8 cellular contexts compared by ENCODE assay signal in genomic region chr3:50245831-50246516, GRCh38.
DNase-seq lines count a peak whose midpoint lies in the region; ATAC-seq and TF ChIP-seq lines count a peak whose summit lies in the region.

No MANE protein-coding gene starts in this region.

- H3F3A ChIP-seq in OCI-LY1 (ENCODE audit: insufficient read depth, low read length) = no peaks in the 10 kb centered on the region

- H3K9ac ChIP-seq in BLaER1 treated with 17β-estradiol and CSF1 and Interleukin-3, amounts not matched to agents 10 nM and 100 nM = peak overlapping the region; percentile 80 to 99 (median 97)
- H3K9ac ChIP-seq in OCI-LY1 (ENCODE audit: low read length) (peak overlapping the region; percentile 56; the same call in 1 of the 2 replicates), muscle layer of colon (ENCODE audit: low read length) (peak overlapping the region; percentile 34)

- peak; percentile 59 for ATAC-seq in GM19328 (IDR thresholded peaks at IDR 0.05; ENCODE audit: unreplicated experiment)
- ATAC-seq in HG03469 (IDR thresholded peaks at IDR 0.05; ENCODE audit: unreplicated experiment) = peak; percentile 24

- no peaks in the 10 kb centered on the region for H3K9me2 ChIP-seq in OCI-LY1 (ENCODE audit: low read depth, low read length)

- DNase-seq in activated T-cell treated with anti-CD3 and anti-CD28 coated beads for 48 hours (ENCODE audit: low read depth) (peak; percentile 94), erythroblast (lab: John Stamatoyannopoulos, UW) (peak; percentile 87 to 94)
- peak; percentile 99 for DNase-seq in stimulated activated CD8-positive, alpha-beta memory T cell treated with anti-CD3 and anti-CD28 coated beads, Interleukin-4, amount 100 ng/mL, for 48 hours

- peaks cover 7% of the 10 kb centered on the region; the same call in 1 of the 2 replicates for H3K79me2 ChIP-seq in OCI-LY1 (ENCODE audit: insufficient read depth, low read length)

- no peaks in the 10 kb centered on the region for H3K27me3 ChIP-seq in BLaER1 treated with 17β-estradiol and CSF1 and Interleukin-3, amounts not matched to agents 10 nM and 100 nM
- no peaks in the 10 kb centered on the region for H3K27me3 ChIP-seq in OCI-LY1 (ENCODE audit: insufficient read depth, low read length)
- no peaks in the 10 kb centered on the region for H3K27me3 ChIP-seq in muscle layer of colon (ENCODE audit: control insufficient read depth in 1 of 2, insufficient read depth in 2 of 2, low read length in 2 of 2)

- TF ChIP-seq CTCF in OCI-LY1 (IDR thresholded peaks at IDR 0.05; ENCODE audit: low read length) = peak; percentile 98

- H3K9me3 ChIP-seq in BLaER1 treated with 17β-estradiol and CSF1 and Interleukin-3, amounts not matched to agents 10 nM and 100 nM (replicated peaks in 1 of 11) = no peaks in the 10 kb centered on the region
- H3K9me3 ChIP-seq in OCI-LY1 (ENCODE audit: low read length) = no peaks in the 10 kb centered on the region
- no peaks in the 10 kb centered on the region for H3K9me3 ChIP-seq in muscle layer of colon (ENCODE audit: low read length)

- no peak for TF ChIP-seq POLR2A in erythroblast (IDR thresholded peaks at IDR 0.05; ENCODE audit: low read length)

- H3K4me2 ChIP-seq in BLaER1 treated with 17β-estradiol and CSF1 and Interleukin-3, amounts not matched to agents 10 nM and 100 nM = peak overlapping the region; percentile 91 to 100 (median 97)
- peak overlapping the region; percentile 64 for H3K4me2 ChIP-seq in OCI-LY1 (ENCODE audit: low read length)

- peaks cover 21 to 77% (median 60%) of the 10 kb centered on the region in 11 experiments for H3K36me3 ChIP-seq in BLaER1 treated with 17β-estradiol and CSF1 and Interleukin-3, amounts not matched to agents 10 nM and 100 nM
- peaks cover 10% of the 10 kb centered on the region; the same call in 1 of the 2 replicates for H3K36me3 ChIP-seq in OCI-LY1 (ENCODE audit: insufficient read depth, low read length)
- peaks cover 10% of the 10 kb centered on the region for H3K36me3 ChIP-seq in muscle layer of colon (ENCODE audit: insufficient read depth, low read length)

- peaks cover 81 to 100% (median 95%) of the 10 kb centered on the region in 10 experiments for H3K4me1 ChIP-seq in BLaER1 treated with 17β-estradiol and CSF1 and Interleukin-3, amounts not matched to agents 10 nM and 100 nM
- H3K4me1 ChIP-seq in OCI-LY1 (ENCODE audit: insufficient read depth, low read length, severe bottlenecking) = peaks cover 50% of the 10 kb centered on the region
- peaks cover 85% of the 10 kb centered on the region for H3K4me1 ChIP-seq in muscle layer of colon (ENCODE audit: insufficient read depth, low read length)

- peak overlapping the region; percentile 46 to 69 (median 55) for H3K4me3 ChIP-seq in BLaER1 treated with 17β-estradiol and CSF1 and Interleukin-3, amounts not matched to agents 10 nM and 100 nM
- H3K4me3 ChIP-seq in OCI-LY1 (ENCODE audit: low read depth, low read length, poor library complexity, severe bottlenecking) (peak overlapping the region; percentile 49), muscle layer of colon (ENCODE audit: low read depth in 1 of 2, low read length in 2 of 2) (peak overlapping the region; percentile 3 to 54)

- H2AFZ ChIP-seq in OCI-LY1 (ENCODE audit: low read length) = no peak overlapping the region

- H4K20me1 ChIP-seq in BLaER1 treated with 17β-estradiol and CSF1 and Interleukin-3, amounts not matched to agents 10 nM and 100 nM = peaks cover 59 to 99% (median 76%) of the 10 kb centered on the region in 11 experiments
- no peaks in the 10 kb centered on the region for H4K20me1 ChIP-seq in OCI-LY1 (ENCODE audit: insufficient read depth, low read length)

- H3K27ac ChIP-seq in BLaER1 treated with 17β-estradiol and CSF1 and Interleukin-3, amounts not matched to agents 10 nM and 100 nM = peak overlapping the region; percentile 90 to 99 (median 94)
- H3K27ac ChIP-seq in OCI-LY1 (ENCODE audit: low read depth, low read length, poor library complexity, severe bottlenecking) (peak overlapping the region; percentile 76), muscle layer of colon (ENCODE audit: low read depth, low read length) (peak overlapping the region; percentile 18)

Comparison
In these comparisons a context has a peak if more than half of its experiments do, and no peak if none do; other contexts are left out.
1. Peak in every context shown above with its lines: DNase-seq, ATAC-seq, H3K4me3 ChIP-seq and H3K27ac ChIP-seq.
2. H3K27ac ChIP-seq: peak in every context shown above with its lines; median percentile 94 in BLaER1 treated with 17β-estradiol and CSF1 and Interleukin-3, amounts not matched to agents 10 nM and 100 nM; 76 in OCI-LY1; 18 in muscle layer of colon.
3. H3K9ac ChIP-seq: peak in every context shown above with its lines; median percentile 97 in BLaER1 treated with 17β-estradiol and CSF1 and Interleukin-3, amounts not matched to agents 10 nM and 100 nM; 56 in OCI-LY1; 34 in muscle layer of colon.